Comparison of ENCODE assay signal across 24 cellular contexts in genomic region chr3:50994537-50994936, GRCh38.
DNase-seq lines count a peak whose midpoint lies in the region; ATAC-seq, FAIRE-seq and TF ChIP-seq lines count a peak whose summit lies in the region.
"Had no signal": no experiment of that assay in that cellular context is flagged by ENCODE, and none has a peak within 500 bp of the region (broad histone marks: within the 10 kb centered on the region; RNA-seq: fewer than 3 reads in every experiment).

No MANE protein-coding gene starts in this region.

- TF ChIP-seq CTCF in liver (IDR thresholded peaks at IDR 0.05; ENCODE audit: low read depth, low read length, missing input control) (no peak), HepG2 (CRISPR knock-in tag; IDR thresholded peaks at IDR 0.05) (no peak), right lobe of liver (IDR thresholded peaks at IDR 0.05) (no peak)

- no peak overlapping the region for H3K9ac ChIP-seq in liver (ENCODE audit: low read depth in 1 of 2, low read length in 2 of 2)
- no peak overlapping the region for H3K9ac ChIP-seq in HepG2 (ENCODE audit: insufficient read depth, low read depth, low read length)
- H3K9ac ChIP-seq: BLaER1 treated with 17β-estradiol and CSF1 and Interleukin-3, amounts not matched to agents 10 nM and 100 nM had no signal

- peaks cover 0 to 11% (median 4%) of the 10 kb centered on the region in 4 donors for H3K9me3 ChIP-seq in liver (ENCODE audit: control insufficient read depth in 4 of 4, low read length in 3 of 4)
- peaks cover 16% of the 10 kb centered on the region; the same call in 1 of the 2 replicates for H3K9me3 ChIP-seq in HepG2 (ENCODE audit: low read length)
- no peaks in the 10 kb centered on the region for H3K9me3 ChIP-seq in right lobe of liver
- H3K9me3 ChIP-seq in CD8-positive, alpha-beta memory T cell (ENCODE audit: low read length), result no peaks in the 10 kb centered on the region
- H3K9me3 ChIP-seq: A549 had no signal

- peaks cover 14 to 31% (median 24%) of the 10 kb centered on the region in 5 donors for H3K9me3 Mint-ChIP-seq in CD8-positive, alpha-beta memory T cell

- DNase-seq in HepG2 (ENCODE audit: low spot score) (no peak), left colon (no peak), right lobe of liver (no peak), NAMALWA (ENCODE audit: low spot score) (no peak)
- DNase-seq in CD8-positive, alpha-beta memory T cell, result no peak
- DNase-seq in activated CD4-positive, alpha-beta T cell treated with anti-CD3 and anti-CD28 coated beads, Interleukin-2, amount 50 U/mL, for 48 hours, result no peak
- DNase-seq: AML-193; CD4-positive, alpha-beta T cell; CD8-positive, alpha-beta T cell; COR-L47; DMS 273 treated with DMSO at 0.1 percent for 48 hours; DMS153; DMS53; DMS79 treated with DMSO at 0.1 percent for 48 hours; GF-D8 had no signal

- peaks cover 0 to 3% of the 10 kb centered on the region in 2 donors for H3K27me3 Mint-ChIP-seq in CD8-positive, alpha-beta memory T cell
- H3K27me3 Mint-ChIP-seq: CD4-positive, alpha-beta T cell had no signal

- no peaks in the 10 kb centered on the region for H4K20me1 ChIP-seq in HepG2 (ENCODE audit: insufficient read depth, low read length)
- H4K20me1 ChIP-seq: BLaER1 treated with 17β-estradiol and CSF1 and Interleukin-3, amounts not matched to agents 10 nM and 100 nM had no signal

- H2AFZ ChIP-seq in HepG2 (ENCODE audit: low read length), result no peak overlapping the region

- H3K79me2 ChIP-seq in HepG2 (ENCODE audit: insufficient read depth, low read length), result no peaks in the 10 kb centered on the region

- intact Hi-C loops in HepG2 (cut with micrococcal nuclease; ENCODE audit: unreplicated experiment), result no loop called here
- intact Hi-C loops in left colon (cut with DNase I, micrococcal nuclease), result no loop called here
- intact Hi-C loops in right lobe of liver (cut with DNase I), result no loop called here

- H3K36me3 ChIP-seq in liver (ENCODE audit: control insufficient read depth in 4 of 4, insufficient read depth in 3 of 4, low read depth in 1 of 4, low read length in 3 of 4), result no peaks in the 10 kb centered on the region
- no peaks in the 10 kb centered on the region for H3K36me3 ChIP-seq in HepG2 (replicated peaks in 1 of 2; ENCODE audit: control insufficient read depth in 1 of 2, insufficient read depth in 2 of 2, low read length in 2 of 2)
- no peaks in the 10 kb centered on the region for H3K36me3 ChIP-seq in right lobe of liver
- no peaks in the 10 kb centered on the region for H3K36me3 ChIP-seq in CD8-positive, alpha-beta memory T cell (ENCODE audit: insufficient read depth, low read length)
- H3K36me3 ChIP-seq: BLaER1 treated with 17β-estradiol and CSF1 and Interleukin-3, amounts not matched to agents 10 nM and 100 nM had no signal

- H3K27me3 ChIP-seq in liver (ENCODE audit: control insufficient read depth in 4 of 4, insufficient read depth in 4 of 4, low read length in 3 of 4), result no peaks in the 10 kb centered on the region
- no peaks in the 10 kb centered on the region for H3K27me3 ChIP-seq in HepG2 (ENCODE audit: control insufficient read depth in 1 of 2, insufficient read depth in 2 of 2, low read length in 2 of 2)
- H3K27me3 ChIP-seq in right lobe of liver, result no peaks in the 10 kb centered on the region
- H3K27me3 ChIP-seq in CD8-positive, alpha-beta memory T cell (ENCODE audit: insufficient read depth, low read length, poor library complexity, severe bottlenecking), result no peaks in the 10 kb centered on the region
- H3K27me3 ChIP-seq: BLaER1 treated with 17β-estradiol and CSF1 and Interleukin-3, amounts not matched to agents 10 nM and 100 nM had no signal

- TF ChIP-seq RAD21 in liver (IDR thresholded peaks at IDR 0.05) (peak; percentile 30 to 34), HepG2 (CRISPR knock-in tag; IDR thresholded peaks at IDR 0.05) (no peak)

- no peak overlapping the region for H3K4me2 ChIP-seq in HepG2 (ENCODE audit: low read depth, low read length)
- H3K4me2 ChIP-seq: A549; BLaER1 treated with 17β-estradiol and CSF1 and Interleukin-3, amounts not matched to agents 10 nM and 100 nM had no signal

- H3K4me3 ChIP-seq in liver (ENCODE audit: low read depth in 1 of 3, low read length in 3 of 3) (no peak overlapping the region), HepG2 (replicated peaks in 1 of 3; ENCODE audit: insufficient read depth in 1 of 3, low read depth in 2 of 3, low read length in 3 of 3) (no peak overlapping the region), right lobe of liver (no peak overlapping the region)
- H3K4me3 ChIP-seq in CD8-positive, alpha-beta memory T cell (ENCODE audit: low read length), result no peak overlapping the region
- H3K4me3 ChIP-seq: A549; BLaER1 treated with 17β-estradiol and CSF1 and Interleukin-3, amounts not matched to agents 10 nM and 100 nM had no signal

- CTCF ChIA-PET in HepG2 (lab: Yijun Ruan, JAX; ENCODE audit: low intra/inter-chr PET ratio, low total read pairs), result no interaction called here
- CTCF ChIA-PET in CD8-positive, alpha-beta memory T cell (lab: Charles Lee), result no interaction called here

- peak overlapping the region in 2 of 8 donors; percentile 13 to 18 for H3K27ac Mint-ChIP-seq in CD8-positive, alpha-beta memory T cell
- H3K27ac Mint-ChIP-seq: B cell; CD4-positive, alpha-beta T cell; CD8-positive, alpha-beta T cell had no signal

- POLR2A ChIA-PET in HepG2 (lab: Yijun Ruan, JAX), result no interaction called here
- POLR2A ChIA-PET in CD8-positive, alpha-beta memory T cell (lab: Charles Lee), result no interaction called here

- 30% methylated on average over 1 of the region's 1 CpG for WGBS in liver
- 3% methylated on average over 1 of the region's 1 CpG for WGBS in HepG2 (ENCODE audit: low lambda C conversion rate)
- 14% methylated on average over 1 of the region's 1 CpG for WGBS in right lobe of liver (ENCODE audit: insufficient coverage, low coverage, low lambda C conversion rate, missing lambda C conversion rate)

- H3K27ac ChIP-seq in liver (ENCODE audit: low read depth in 1 of 2, low read length in 2 of 2), result no peak overlapping the region
- H3K27ac ChIP-seq in HepG2 (ENCODE audit: extremely low read length, insufficient read depth, low read length), result no peak overlapping the region
- peak overlapping the region in 1 of 3 donors; percentile 38 for H3K27ac ChIP-seq in right lobe of liver
- H3K27ac ChIP-seq in CD8-positive, alpha-beta memory T cell (ENCODE audit: low read depth, low read length), result no peak overlapping the region
- H3K27ac ChIP-seq: 22Rv1; A549; BLaER1 treated with 17β-estradiol and CSF1 and Interleukin-3, amounts not matched to agents 10 nM and 100 nM; C4-2B had no signal

- TF ChIP-seq POLR2A in HepG2 (IDR thresholded peaks at IDR 0.05; ENCODE audit: insufficient read depth in 1 of 2, low read depth in 2 of 2, low read length in 2 of 2), result no peak
- no peak for TF ChIP-seq POLR2A in right lobe of liver (IDR thresholded peaks at IDR 0.05)

- H3K4me3 Mint-ChIP-seq in CD8-positive, alpha-beta memory T cell, result no peak overlapping the region
- H3K4me3 Mint-ChIP-seq: B cell; CD4-positive, alpha-beta T cell; CD8-positive, alpha-beta T cell had no signal

- BruUV-seq in HepG2 (replicated peaks; lab: Mats Ljungman, UMichigan), result no TSS peak

- in situ Hi-C loops in HepG2 (cut with HindIII; ENCODE audit: extremely low pct_ligation_motif_present, low pct_unique_long_range_greater_than_20kb), result no loop called here

- no peak for FAIRE-seq in HepG2 (lab: Jason Lieb, UNC)
- FAIRE-seq: A549, G401.6, GM12891, GM19239 had no signal

- H3K4me1 ChIP-seq in liver (ENCODE audit: control insufficient read depth in 4 of 4, insufficient read depth in 4 of 4, low read length in 3 of 4) (peaks cover 0 to 29% (median 26%) of the 10 kb centered on the region in 4 donors), HepG2 (ENCODE audit: insufficient read depth, low read length) (no peaks in the 10 kb centered on the region), right lobe of liver (peaks cover 0 to 24% (median 12%) of the 10 kb centered on the region in 4 donors)
- H3K4me1 ChIP-seq in CD8-positive, alpha-beta memory T cell (ENCODE audit: insufficient read depth, low read length), result no peaks in the 10 kb centered on the region
- H3K4me1 ChIP-seq: A549 had no signal

- H3K4me1 Mint-ChIP-seq in CD8-positive, alpha-beta memory T cell, result peaks cover 0 to 9% (median 0%) of the 10 kb centered on the region in 3 donors

- peaks cover 2 to 38% (median 3%) of the 10 kb centered on the region in 3 donors for H3K36me3 Mint-ChIP-seq in CD8-positive, alpha-beta memory T cell

- no peak for TF ChIP-seq EP300 in HepG2 (IDR thresholded peaks at IDR 0.05; ENCODE audit: low read depth in 2 of 2, low read length in 2 of 2)
- TF ChIP-seq EP300 in HepG2 (CRISPR knock-in tag; IDR thresholded peaks at IDR 0.05; ENCODE audit: borderline replicate concordance), result no peak

- no peak for ATAC-seq in HepG2
- ATAC-seq in left colon, result peak; percentile 66
- peak; percentile 90 to 96 (median 92) for ATAC-seq in right lobe of liver
- ATAC-seq: A549; CD8-positive, alpha-beta T cell had no signal

TF ChIP-seq in liver, 16 proteins besides CTCF, POLR2A, EP300 and RAD21 (continues in another document):
- TF ChIP-seq MAX (IDR thresholded peaks at IDR 0.05), result peak; percentile 66
- peak in 1 of 2 donors; percentile 69 for TF ChIP-seq JUND (IDR thresholded peaks at IDR 0.05)
- TF ChIP-seq FOXA1 (IDR thresholded peaks at IDR 0.05), result no peak
- TF ChIP-seq NR2F2 (IDR thresholded peaks at IDR 0.05), result no peak
- TF ChIP-seq HNF4A (conservative IDR thresholded peaks at IDR 0.05), result peak; percentile 69 to 89
- peak; percentile 17 for TF ChIP-seq SP1 (IDR thresholded peaks at IDR 0.05)
- no peak for TF ChIP-seq FOXA2 (IDR thresholded peaks at IDR 0.05)
- TF ChIP-seq RXRA (IDR thresholded peaks at IDR 0.05), result peak; percentile 39 to 85
- TF ChIP-seq EGR1 (IDR thresholded peaks at IDR 0.05; ENCODE audit: low read depth in 2 of 2), result peak in 1 of 2 donors; percentile 44
- no peak for TF ChIP-seq HNF4G (IDR thresholded peaks at IDR 0.05)

TF ChIP-seq in HepG2, 621 proteins besides CTCF, POLR2A, EP300 and RAD21:
- no peak for TF ChIP-seq ETV5 (CRISPR knock-in tag; IDR thresholded peaks at IDR 0.05; ENCODE audit: borderline replicate concordance)
- TF ChIP-seq ZNF121 (CRISPR knock-in tag; IDR thresholded peaks at IDR 0.05), result no peak
- TF ChIP-seq CHD4 (IDR thresholded peaks at IDR 0.05; ENCODE audit: borderline replicate concordance, low read length), result no peak
- no peak for TF ChIP-seq ZBTB20 (CRISPR knock-in tag; IDR thresholded peaks at IDR 0.05; ENCODE audit: borderline replicate concordance, low read depth)
- TF ChIP-seq NFIB (CRISPR knock-in tag; IDR thresholded peaks at IDR 0.05; ENCODE audit: borderline replicate concordance), result no peak
